1 cellular context compared by ENCODE assay signal in genomic region chr10:118870467-118871243, GRCh38.
TF ChIP-seq lines count a peak whose summit lies in the region.

No MANE protein-coding gene starts in this region.

TF ChIP-seq in HepG2, 621 proteins besides CTCF, POLR2A, EP300 and RAD21 (continued from another document):
- TF ChIP-seq ZNF281 (CRISPR knock-in tag; IDR thresholded peaks at IDR 0.05; ENCODE audit: borderline replicate concordance) (no peak), ESRRA (CRISPR knock-in tag; IDR thresholded peaks at IDR 0.05; ENCODE audit: low read depth) (no peak)
TF ChIP-seq in HepG2: peak in this region for 0.
